In genomic region chr3:111978833-111979688, GRCh38 we compare ENCODE assay signal across 1 cellular context.
TF ChIP-seq lines count a peak whose summit lies in the region.

TSS of gene ABHD10 (plus strand) at chr3:111979026. CDS start at chr3:111979062, 36 bp downstream.

TF ChIP-seq in K562, 482 proteins besides CTCF, POLR2A, EP300 and RAD21 (continued from another document and continues in another):
- TF ChIP-seq, protein P1, sequence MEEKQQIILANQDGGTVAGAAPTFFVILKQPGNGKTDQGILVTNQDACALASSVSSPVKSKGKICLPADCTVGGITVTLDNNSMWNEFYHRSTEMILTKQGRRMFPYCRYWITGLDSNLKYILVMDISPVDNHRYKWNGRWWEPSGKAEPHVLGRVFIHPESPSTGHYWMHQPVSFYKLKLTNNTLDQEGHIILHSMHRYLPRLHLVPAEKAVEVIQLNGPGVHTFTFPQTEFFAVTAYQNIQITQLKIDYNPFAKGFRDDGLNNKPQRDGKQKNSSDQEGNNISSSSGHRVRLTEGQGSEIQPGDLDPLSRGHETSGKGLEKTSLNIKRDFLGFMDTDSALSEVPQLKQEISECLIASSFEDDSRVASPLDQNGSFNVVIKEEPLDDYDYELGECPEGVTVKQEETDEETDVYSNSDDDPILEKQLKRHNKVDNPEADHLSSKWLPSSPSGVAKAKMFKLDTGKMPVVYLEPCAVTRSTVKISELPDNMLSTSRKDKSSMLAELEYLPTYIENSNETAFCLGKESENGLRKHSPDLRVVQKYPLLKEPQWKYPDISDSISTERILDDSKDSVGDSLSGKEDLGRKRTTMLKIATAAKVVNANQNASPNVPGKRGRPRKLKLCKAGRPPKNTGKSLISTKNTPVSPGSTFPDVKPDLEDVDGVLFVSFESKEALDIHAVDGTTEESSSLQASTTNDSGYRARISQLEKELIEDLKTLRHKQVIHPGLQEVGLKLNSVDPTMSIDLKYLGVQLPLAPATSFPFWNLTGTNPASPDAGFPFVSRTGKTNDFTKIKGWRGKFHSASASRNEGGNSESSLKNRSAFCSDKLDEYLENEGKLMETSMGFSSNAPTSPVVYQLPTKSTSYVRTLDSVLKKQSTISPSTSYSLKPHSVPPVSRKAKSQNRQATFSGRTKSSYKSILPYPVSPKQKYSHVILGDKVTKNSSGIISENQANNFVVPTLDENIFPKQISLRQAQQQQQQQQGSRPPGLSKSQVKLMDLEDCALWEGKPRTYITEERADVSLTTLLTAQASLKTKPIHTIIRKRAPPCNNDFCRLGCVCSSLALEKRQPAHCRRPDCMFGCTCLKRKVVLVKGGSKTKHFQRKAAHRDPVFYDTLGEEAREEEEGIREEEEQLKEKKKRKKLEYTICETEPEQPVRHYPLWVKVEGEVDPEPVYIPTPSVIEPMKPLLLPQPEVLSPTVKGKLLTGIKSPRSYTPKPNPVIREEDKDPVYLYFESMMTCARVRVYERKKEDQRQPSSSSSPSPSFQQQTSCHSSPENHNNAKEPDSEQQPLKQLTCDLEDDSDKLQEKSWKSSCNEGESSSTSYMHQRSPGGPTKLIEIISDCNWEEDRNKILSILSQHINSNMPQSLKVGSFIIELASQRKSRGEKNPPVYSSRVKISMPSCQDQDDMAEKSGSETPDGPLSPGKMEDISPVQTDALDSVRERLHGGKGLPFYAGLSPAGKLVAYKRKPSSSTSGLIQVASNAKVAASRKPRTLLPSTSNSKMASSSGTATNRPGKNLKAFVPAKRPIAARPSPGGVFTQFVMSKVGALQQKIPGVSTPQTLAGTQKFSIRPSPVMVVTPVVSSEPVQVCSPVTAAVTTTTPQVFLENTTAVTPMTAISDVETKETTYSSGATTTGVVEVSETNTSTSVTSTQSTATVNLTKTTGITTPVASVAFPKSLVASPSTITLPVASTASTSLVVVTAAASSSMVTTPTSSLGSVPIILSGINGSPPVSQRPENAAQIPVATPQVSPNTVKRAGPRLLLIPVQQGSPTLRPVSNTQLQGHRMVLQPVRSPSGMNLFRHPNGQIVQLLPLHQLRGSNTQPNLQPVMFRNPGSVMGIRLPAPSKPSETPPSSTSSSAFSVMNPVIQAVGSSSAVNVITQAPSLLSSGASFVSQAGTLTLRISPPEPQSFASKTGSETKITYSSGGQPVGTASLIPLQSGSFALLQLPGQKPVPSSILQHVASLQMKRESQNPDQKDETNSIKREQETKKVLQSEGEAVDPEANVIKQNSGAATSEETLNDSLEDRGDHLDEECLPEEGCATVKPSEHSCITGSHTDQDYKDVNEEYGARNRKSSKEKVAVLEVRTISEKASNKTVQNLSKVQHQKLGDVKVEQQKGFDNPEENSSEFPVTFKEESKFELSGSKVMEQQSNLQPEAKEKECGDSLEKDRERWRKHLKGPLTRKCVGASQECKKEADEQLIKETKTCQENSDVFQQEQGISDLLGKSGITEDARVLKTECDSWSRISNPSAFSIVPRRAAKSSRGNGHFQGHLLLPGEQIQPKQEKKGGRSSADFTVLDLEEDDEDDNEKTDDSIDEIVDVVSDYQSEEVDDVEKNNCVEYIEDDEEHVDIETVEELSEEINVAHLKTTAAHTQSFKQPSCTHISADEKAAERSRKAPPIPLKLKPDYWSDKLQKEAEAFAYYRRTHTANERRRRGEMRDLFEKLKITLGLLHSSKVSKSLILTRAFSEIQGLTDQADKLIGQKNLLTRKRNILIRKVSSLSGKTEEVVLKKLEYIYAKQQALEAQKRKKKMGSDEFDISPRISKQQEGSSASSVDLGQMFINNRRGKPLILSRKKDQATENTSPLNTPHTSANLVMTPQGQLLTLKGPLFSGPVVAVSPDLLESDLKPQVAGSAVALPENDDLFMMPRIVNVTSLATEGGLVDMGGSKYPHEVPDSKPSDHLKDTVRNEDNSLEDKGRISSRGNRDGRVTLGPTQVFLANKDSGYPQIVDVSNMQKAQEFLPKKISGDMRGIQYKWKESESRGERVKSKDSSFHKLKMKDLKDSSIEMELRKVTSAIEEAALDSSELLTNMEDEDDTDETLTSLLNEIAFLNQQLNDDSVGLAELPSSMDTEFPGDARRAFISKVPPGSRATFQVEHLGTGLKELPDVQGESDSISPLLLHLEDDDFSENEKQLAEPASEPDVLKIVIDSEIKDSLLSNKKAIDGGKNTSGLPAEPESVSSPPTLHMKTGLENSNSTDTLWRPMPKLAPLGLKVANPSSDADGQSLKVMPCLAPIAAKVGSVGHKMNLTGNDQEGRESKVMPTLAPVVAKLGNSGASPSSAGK (IDR thresholded peaks at IDR 0.05): peak; percentile 63
- TF ChIP-seq KLF13 (tag; IDR thresholded peaks at IDR 0.05; ENCODE audit: borderline replicate concordance, low read depth) (no peak), USF2 (CRISPR knock-in tag; IDR thresholded peaks at IDR 0.05) (no peak), RBM25 (IDR thresholded peaks at IDR 0.05; ENCODE audit: low read depth, low read length, severe bottlenecking) (no peak), ZBED1 (IDR thresholded peaks at IDR 0.05) (no peak), MYBL2 (IDR thresholded peaks at IDR 0.05; ENCODE audit: low read depth) (peak; percentile 60; the same call in 1 of the 2 replicates), MYBL2 (CRISPR knock-in tag; IDR thresholded peaks at IDR 0.05; ENCODE audit: borderline replicate concordance) (no peak), EP400 (IDR thresholded peaks at IDR 0.05) (peak; percentile 69), RBBP5 (IDR thresholded peaks at IDR 0.05; ENCODE audit: borderline replicate concordance, insufficient read depth, low read length, poor library complexity, severe bottlenecking) (peak; percentile 94), RBM14 (IDR thresholded peaks at IDR 0.05; ENCODE audit: borderline replicate concordance, insufficient read depth, low read depth, low read length) (no peak), HOMEZ (CRISPR knock-in tag; IDR thresholded peaks at IDR 0.05) (no peak), CTCFL (IDR thresholded peaks at IDR 0.05; ENCODE audit: borderline replicate concordance, insufficient read depth, low read depth, low read length, poor library complexity, severe bottlenecking) (no peak), BRD9 (IDR thresholded peaks at IDR 0.05; ENCODE audit: low read depth, partially characterized antibody) (no peak), NFYB (IDR thresholded peaks at IDR 0.05; ENCODE audit: extremely low read depth, insufficient read length) (no peak), XRCC5 (IDR thresholded peaks at IDR 0.05; ENCODE audit: low read depth, low read length) (no peak), ZBTB8A (IDR thresholded peaks at IDR 0.05; ENCODE audit: partially characterized antibody) (no peak), MITF (IDR thresholded peaks at IDR 0.05) (no peak), L3MBTL2 (IDR thresholded peaks at IDR 0.05) (peak; percentile 72; the same call in 1 of the 2 replicates), RFX7 (CRISPR knock-in tag; IDR thresholded peaks at IDR 0.05) (no peak), ZNF175 (CRISPR knock-in tag; IDR thresholded peaks at IDR 0.05; ENCODE audit: low read depth) (no peak), FOXA1 (IDR thresholded peaks at IDR 0.05; ENCODE audit: borderline replicate concordance) (no peak), IFI16 (CRISPR knock-in tag; IDR thresholded peaks at IDR 0.05) (no peak), TAF1 (IDR thresholded peaks at IDR 0.05; ENCODE audit: control insufficient read depth, extremely low read depth, insufficient read depth, low read length, severe bottlenecking) (peak; percentile 46), SRSF7 (optimal IDR thresholded peaks at IDR 0.05; ENCODE audit: low read depth, low read length) (no peak), TRIM24 (IDR thresholded peaks at IDR 0.05) (no peak), KLF16 (IDR thresholded peaks at IDR 0.05) (no peak)
- TF ChIP-seq, protein P2, sequence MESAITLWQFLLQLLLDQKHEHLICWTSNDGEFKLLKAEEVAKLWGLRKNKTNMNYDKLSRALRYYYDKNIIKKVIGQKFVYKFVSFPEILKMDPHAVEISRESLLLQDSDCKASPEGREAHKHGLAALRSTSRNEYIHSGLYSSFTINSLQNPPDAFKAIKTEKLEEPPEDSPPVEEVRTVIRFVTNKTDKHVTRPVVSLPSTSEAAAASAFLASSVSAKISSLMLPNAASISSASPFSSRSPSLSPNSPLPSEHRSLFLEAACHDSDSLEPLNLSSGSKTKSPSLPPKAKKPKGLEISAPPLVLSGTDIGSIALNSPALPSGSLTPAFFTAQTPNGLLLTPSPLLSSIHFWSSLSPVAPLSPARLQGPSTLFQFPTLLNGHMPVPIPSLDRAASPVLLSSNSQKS (CRISPR knock-in tag; IDR thresholded peaks at IDR 0.05): no peak
- TF ChIP-seq, protein P3, sequence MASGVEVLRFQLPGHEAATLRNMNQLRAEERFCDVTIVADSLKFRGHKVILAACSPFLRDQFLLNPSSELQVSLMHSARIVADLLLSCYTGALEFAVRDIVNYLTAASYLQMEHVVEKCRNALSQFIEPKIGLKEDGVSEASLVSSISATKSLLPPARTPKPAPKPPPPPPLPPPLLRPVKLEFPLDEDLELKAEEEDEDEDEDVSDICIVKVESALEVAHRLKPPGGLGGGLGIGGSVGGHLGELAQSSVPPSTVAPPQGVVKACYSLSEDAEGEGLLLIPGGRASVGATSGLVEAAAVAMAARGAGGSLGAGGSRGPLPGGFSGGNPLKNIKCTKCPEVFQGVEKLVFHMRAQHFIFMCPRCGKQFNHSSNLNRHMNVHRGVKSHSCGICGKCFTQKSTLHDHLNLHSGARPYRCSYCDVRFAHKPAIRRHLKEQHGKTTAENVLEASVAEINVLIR (CRISPR knock-in tag; IDR thresholded peaks at IDR 0.05): no peak
- TF ChIP-seq, protein P4, sequence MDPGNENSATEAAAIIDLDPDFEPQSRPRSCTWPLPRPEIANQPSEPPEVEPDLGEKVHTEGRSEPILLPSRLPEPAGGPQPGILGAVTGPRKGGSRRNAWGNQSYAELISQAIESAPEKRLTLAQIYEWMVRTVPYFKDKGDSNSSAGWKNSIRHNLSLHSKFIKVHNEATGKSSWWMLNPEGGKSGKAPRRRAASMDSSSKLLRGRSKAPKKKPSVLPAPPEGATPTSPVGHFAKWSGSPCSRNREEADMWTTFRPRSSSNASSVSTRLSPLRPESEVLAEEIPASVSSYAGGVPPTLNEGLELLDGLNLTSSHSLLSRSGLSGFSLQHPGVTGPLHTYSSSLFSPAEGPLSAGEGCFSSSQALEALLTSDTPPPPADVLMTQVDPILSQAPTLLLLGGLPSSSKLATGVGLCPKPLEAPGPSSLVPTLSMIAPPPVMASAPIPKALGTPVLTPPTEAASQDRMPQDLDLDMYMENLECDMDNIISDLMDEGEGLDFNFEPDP (CRISPR knock-in tag; IDR thresholded peaks at IDR 0.05): no peak
- TF ChIP-seq, protein P5, sequence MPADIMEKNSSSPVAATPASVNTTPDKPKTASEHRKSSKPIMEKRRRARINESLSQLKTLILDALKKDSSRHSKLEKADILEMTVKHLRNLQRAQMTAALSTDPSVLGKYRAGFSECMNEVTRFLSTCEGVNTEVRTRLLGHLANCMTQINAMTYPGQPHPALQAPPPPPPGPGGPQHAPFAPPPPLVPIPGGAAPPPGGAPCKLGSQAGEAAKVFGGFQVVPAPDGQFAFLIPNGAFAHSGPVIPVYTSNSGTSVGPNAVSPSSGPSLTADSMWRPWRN (IDR thresholded peaks at IDR 0.05; ENCODE audit: low read depth): no peak
- TF ChIP-seq, protein P6, sequence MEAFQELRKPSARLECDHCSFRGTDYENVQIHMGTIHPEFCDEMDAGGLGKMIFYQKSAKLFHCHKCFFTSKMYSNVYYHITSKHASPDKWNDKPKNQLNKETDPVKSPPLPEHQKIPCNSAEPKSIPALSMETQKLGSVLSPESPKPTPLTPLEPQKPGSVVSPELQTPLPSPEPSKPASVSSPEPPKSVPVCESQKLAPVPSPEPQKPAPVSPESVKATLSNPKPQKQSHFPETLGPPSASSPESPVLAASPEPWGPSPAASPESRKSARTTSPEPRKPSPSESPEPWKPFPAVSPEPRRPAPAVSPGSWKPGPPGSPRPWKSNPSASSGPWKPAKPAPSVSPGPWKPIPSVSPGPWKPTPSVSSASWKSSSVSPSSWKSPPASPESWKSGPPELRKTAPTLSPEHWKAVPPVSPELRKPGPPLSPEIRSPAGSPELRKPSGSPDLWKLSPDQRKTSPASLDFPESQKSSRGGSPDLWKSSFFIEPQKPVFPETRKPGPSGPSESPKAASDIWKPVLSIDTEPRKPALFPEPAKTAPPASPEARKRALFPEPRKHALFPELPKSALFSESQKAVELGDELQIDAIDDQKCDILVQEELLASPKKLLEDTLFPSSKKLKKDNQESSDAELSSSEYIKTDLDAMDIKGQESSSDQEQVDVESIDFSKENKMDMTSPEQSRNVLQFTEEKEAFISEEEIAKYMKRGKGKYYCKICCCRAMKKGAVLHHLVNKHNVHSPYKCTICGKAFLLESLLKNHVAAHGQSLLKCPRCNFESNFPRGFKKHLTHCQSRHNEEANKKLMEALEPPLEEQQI (IDR thresholded peaks at IDR 0.05): no peak
